ENCODE assay signal across 8 cellular contexts in the genomic region with DNA sequence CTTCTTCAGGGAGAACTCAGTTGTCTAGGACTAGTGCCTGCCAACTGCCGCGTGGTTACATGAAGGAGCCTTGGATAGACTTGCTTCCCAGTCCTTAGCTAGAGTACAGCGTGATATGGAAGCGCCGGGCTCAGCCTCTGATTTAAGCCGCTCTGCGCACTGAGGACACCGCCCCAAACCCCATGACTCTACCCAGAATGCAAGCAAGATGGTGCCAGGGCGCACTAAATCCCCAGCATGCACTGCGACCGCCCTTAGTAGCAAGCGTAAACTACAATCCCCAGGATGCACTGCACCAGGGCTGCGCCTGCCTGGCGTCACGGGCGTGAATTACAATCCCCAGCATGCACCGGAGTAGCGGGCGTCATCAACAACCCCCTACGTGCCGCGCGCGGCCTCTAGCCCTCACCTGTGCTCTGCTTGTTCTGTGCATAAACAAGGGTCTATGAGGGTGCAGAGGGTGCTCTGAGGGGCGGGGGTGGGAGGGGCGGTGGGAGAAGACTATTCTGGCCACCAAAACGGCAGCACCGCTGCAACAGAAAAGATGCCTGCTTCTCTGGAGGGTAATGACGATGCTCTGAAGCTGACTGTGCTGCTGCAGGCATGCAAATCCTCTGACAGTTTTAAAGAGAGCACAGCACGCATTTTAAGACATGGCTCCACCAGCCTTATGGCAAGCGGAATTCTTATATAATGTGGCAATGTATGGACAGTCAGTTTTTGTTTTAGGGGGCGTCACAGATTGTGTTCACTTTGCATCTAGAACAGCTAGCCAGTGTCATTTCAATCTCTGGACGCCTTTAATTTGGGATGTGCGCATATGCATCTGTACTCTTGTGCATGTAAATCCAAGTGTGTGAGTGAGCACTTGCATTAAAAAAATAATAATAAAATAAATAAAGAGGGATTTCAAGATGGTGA.
DNase-seq lines count a peak whose midpoint lies in the region; ATAC-seq and TF ChIP-seq lines count a peak whose summit lies in the region.

No MANE protein-coding gene starts in this region.

- peak; percentile 14 for TF ChIP-seq POLR2A in GM19193 (IDR thresholded peaks at IDR 0.05; ENCODE audit: extremely low read depth, insufficient read depth, insufficient read length)

- no peak for TF ChIP-seq CTCF in AG10803 (conservative IDR thresholded peaks at IDR 0.05; ENCODE audit: low read length)

- H3K36me3 ChIP-seq in muscle layer of colon (ENCODE audit: insufficient read depth, low read length): no peaks in the 10 kb centered on the region

- peak; percentile 99 for ATAC-seq in HG03378 (IDR thresholded peaks at IDR 0.05; ENCODE audit: unreplicated experiment)
- ATAC-seq in esophagus mucosa: peak; percentile 100

- H3K27me3 ChIP-seq in muscle layer of colon (ENCODE audit: control insufficient read depth in 1 of 2, insufficient read depth in 2 of 2, low read length in 2 of 2): no peaks in the 10 kb centered on the region

- H3K4me1 ChIP-seq in muscle layer of colon (ENCODE audit: insufficient read depth, low read length): no peaks in the 10 kb centered on the region

- peak overlapping the region; percentile 49 for H3K27ac ChIP-seq in muscle layer of colon (ENCODE audit: low read depth, low read length)

- H3K9me3 ChIP-seq in muscle layer of colon (ENCODE audit: low read length): no peaks in the 10 kb centered on the region

- H3K9ac ChIP-seq in muscle layer of colon (ENCODE audit: low read length): no peak overlapping the region

- H3K4me3 ChIP-seq in AG10803 (ENCODE audit: low read length) (peak overlapping the region; percentile 27), muscle layer of colon (ENCODE audit: low read depth in 1 of 2, low read length in 2 of 2) (peak overlapping the region; percentile 52 to 60)

- DNase-seq in AG10803 (ENCODE audit: low read depth) (peak; percentile 48), NOMO-1 (lab: John Stamatoyannopoulos, UW; ENCODE audit: unreplicated experiment in 2 of 2) (peak; percentile 19 to 38)
- DNase-seq in activated T-cell treated with anti-CD3 and anti-CD28 coated beads, Interleukin-2, amount 50 U/mL, for 1 hour: peak; percentile 83
- DNase-seq in stimulated activated CD8-positive, alpha-beta memory T cell treated with anti-CD3 and anti-CD28 coated beads, Interleukin-4, amount 100 ng/mL, for 4 hours (ENCODE audit: low read depth in 2 of 2, low spot score in 1 of 2): peak; percentile 59 to 61

Comparison
In these comparisons a context has a peak if more than half of its experiments do, and no peak if none do; other contexts are left out.
1. Peak in every context shown above with its lines: DNase-seq, ATAC-seq, H3K4me3 ChIP-seq and H3K27ac ChIP-seq.
2. DNase-seq: peak in every context shown above with its lines; median percentile 83 in activated T-cell treated with anti-CD3 and anti-CD28 coated beads, Interleukin-2, amount 50 U/mL, for 1 hour; 60 in stimulated activated CD8-positive, alpha-beta memory T cell treated with anti-CD3 and anti-CD28 coated beads, Interleukin-4, amount 100 ng/mL, for 4 hours; 48 in AG10803; 28 in NOMO-1.